Comparison of ENCODE assay signal across 20 cellular contexts in genomic region chr4:173736840-173737239, GRCh38.
A peak's percentile ranks its signal among the peaks of the same experiment; 100 is the strongest.
DNase-seq lines count a peak whose midpoint lies in the region; ATAC-seq, FAIRE-seq and TF ChIP-seq lines count a peak whose summit lies in the region.
"Had no signal": no experiment of that assay in that cellular context is flagged by ENCODE, and none has a peak within 500 bp of the region (broad histone marks: within the 10 kb centered on the region; RNA-seq: fewer than 3 reads in every experiment).

No MANE protein-coding gene starts in this region.

- no peak for DNase-seq in Right ventricle myocardium superior
- no peak for DNase-seq in cardiac septum (ENCODE audit: low spot score)
- no peak for DNase-seq in K562 (ENCODE audit: extremely low read depth in 1 of 4, low spot score in 3 of 4)
- DNase-seq in iris pigment epithelial cell (ENCODE audit: low read depth) = peak; percentile 45
- no peak for DNase-seq in activated CD4-positive, alpha-beta T cell treated with anti-CD3 and anti-CD28 coated beads for 48 hours
- no peak for DNase-seq in pons (ENCODE audit: low spot score)
- no peak for DNase-seq in NCI-H2029 (lab: John Stamatoyannopoulos, UW)
- DNase-seq in SHP77 (lab: John Stamatoyannopoulos, UW) = no peak
- DNase-seq: Caco-2; CD4-positive, alpha-beta T cell; GDM1; KBM-7; NCI-H1417; NCI-H187; NCI-H2227 treated with DMSO at 0.1 percent for 48 hours; NCI-H510A treated with DMSO at 0.1 percent for 48 hours; NCI-H774; PC-9 had no signal

- TF ChIP-seq EP300 in K562 (IDR thresholded peaks at IDR 0.05; ENCODE audit: low read length) = no peak

- in situ Hi-C loops in K562 (cut with MboI) = no loop called here

- ATAC-seq in Right ventricle myocardium superior (ENCODE audit: poor library complexity) = peak; percentile 69
- no peak for ATAC-seq in K562
- ATAC-seq: HCT116 had no signal

- H2AFZ ChIP-seq in K562 (ENCODE audit: low read depth, low read length) = no peak overlapping the region
- H2AFZ ChIP-seq: PC-9 had no signal

- no peaks in the 10 kb centered on the region for H3K79me2 ChIP-seq in K562 (ENCODE audit: control insufficient read depth, insufficient read depth, low read length)

- BruUV-seq in K562 (replicated peaks; lab: Mats Ljungman, UMichigan) = no TSS peak

- FAIRE-seq in K562 (lab: Jason Lieb, UNC) = no peak
- FAIRE-seq: A204.1 had no signal

- no peak for TF ChIP-seq POLR2A in K562 (conservative IDR thresholded peaks at IDR 0.05)

- H3K27ac ChIP-seq in K562 (ENCODE audit: extremely low read depth, low read depth, low read length) = no peak overlapping the region
- H3K27ac ChIP-seq: PC-9 had no signal

- H3K27me3 ChIP-seq in K562 (ENCODE audit: control insufficient read depth in 2 of 2, insufficient read depth in 2 of 2, low read length in 2 of 2) = no peaks in the 10 kb centered on the region

- no peak for TF ChIP-seq CTCF in K562 (IDR thresholded peaks at IDR 0.05 in 2 of 3, conservative IDR thresholded peaks at IDR 0.05 in 1 of 3; ENCODE audit: insufficient read depth in 2 of 3, low read depth in 1 of 3, low read length in 3 of 3)

- 0% methylated on average over 1 of the region's 1 CpG for WGBS in K562 (ENCODE audit: insufficient coverage, low coverage, missing lambda C conversion rate)

- H4K20me1 ChIP-seq in K562 (replicated peaks; ENCODE audit: control insufficient read depth, insufficient read depth, low read length) = no peaks in the 10 kb centered on the region

- no peak for TF ChIP-seq RAD21 in K562 (CRISPR knock-in tag; conservative IDR thresholded peaks at IDR 0.05 in 1 of 2, IDR thresholded peaks at IDR 0.05 in 1 of 2)

- H3K9ac ChIP-seq in K562 (ENCODE audit: insufficient read depth in 1 of 2, low read depth in 2 of 2, low read length in 2 of 2) = no peak overlapping the region

- H3K4me1 ChIP-seq in K562 (replicated peaks in 1 of 2; ENCODE audit: control insufficient read depth in 2 of 2, insufficient read depth in 2 of 2, low read length in 2 of 2) = no peaks in the 10 kb centered on the region
- H3K4me1 ChIP-seq: Caco-2 had no signal

- intact Hi-C loops in Right ventricle myocardium superior (cut with DNase I) = no loop called here
- intact Hi-C loops in cardiac septum (cut with DNase I) = loop anchor here (10.0 kb wide), 1 partner anchor 478 kb away; no protein-coding TSS in a partner anchor
- intact Hi-C loops in K562 (cut with micrococcal nuclease) = no loop called here

- no peaks in the 10 kb centered on the region for H3K9me1 ChIP-seq in K562 (ENCODE audit: control insufficient read depth, insufficient read depth, low read length)

- no peak overlapping the region for H3K4me3 ChIP-seq in K562
- H3K4me3 ChIP-seq: PC-9 had no signal

- CTCF ChIA-PET in K562 (lab: Yijun Ruan, JAX; ENCODE audit: low intra/inter-chr PET ratio) = no interaction called here

- H3K4me2 ChIP-seq in K562 (ENCODE audit: insufficient read depth, low read length) = no peak overlapping the region
- H3K4me2 ChIP-seq: PC-9 had no signal

- H3K9me3 ChIP-seq in K562 (replicated peaks; ENCODE audit: control insufficient read depth, insufficient read depth, low read depth, low read length) = no peaks in the 10 kb centered on the region
- H3K9me3 ChIP-seq: Caco-2 had no signal

- POLR2A ChIA-PET in K562 (lab: Yijun Ruan, JAX) = no interaction called here

- H3K36me3 ChIP-seq in K562 (ENCODE audit: control insufficient read depth, insufficient read depth, low read length) = no peaks in the 10 kb centered on the region

TF ChIP-seq in K562, 482 proteins besides CTCF, POLR2A, EP300 and RAD21:
- TF ChIP-seq ZNF431 (CRISPR knock-in tag; IDR thresholded peaks at IDR 0.05) (no peak), CEBPB (tag; IDR thresholded peaks at IDR 0.05) (0 out of 2 replicates have a peak, but pooled peaks have one; percentile 16), TAF15 (IDR thresholded peaks at IDR 0.05; ENCODE audit: low read depth, low read length) (no peak), YY1 (IDR thresholded peaks at IDR 0.05; ENCODE audit: borderline replicate concordance in 1 of 3, control insufficient read depth in 1 of 3, extremely low read depth in 1 of 3, insufficient read depth in 3 of 3, insufficient read length in 1 of 3, insufficient replicate concordance in 2 of 3, low read depth in 1 of 3, low read length in 2 of 3) (no peak), HDAC3 (IDR thresholded peaks at IDR 0.05; ENCODE audit: borderline replicate concordance, partially characterized antibody) (no peak), ETV1 (tag; conservative IDR thresholded peaks at IDR 0.05; ENCODE audit: low read depth) (no peak), ZBTB34 (CRISPR knock-in tag; IDR thresholded peaks at IDR 0.05) (no peak), ZNF79 (CRISPR knock-in tag; IDR thresholded peaks at IDR 0.05; ENCODE audit: low read depth) (no peak), MYC (IDR thresholded peaks at IDR 0.05; ENCODE audit: low read depth, low read length) (no peak), MYC (CRISPR knock-in tag; IDR thresholded peaks at IDR 0.05; ENCODE audit: borderline replicate concordance, low read depth) (no peak)
TF ChIP-seq in K562: peak in this region for 1.
